Comparison of ENCODE assay signal across 20 cellular contexts in the genomic region with DNA sequence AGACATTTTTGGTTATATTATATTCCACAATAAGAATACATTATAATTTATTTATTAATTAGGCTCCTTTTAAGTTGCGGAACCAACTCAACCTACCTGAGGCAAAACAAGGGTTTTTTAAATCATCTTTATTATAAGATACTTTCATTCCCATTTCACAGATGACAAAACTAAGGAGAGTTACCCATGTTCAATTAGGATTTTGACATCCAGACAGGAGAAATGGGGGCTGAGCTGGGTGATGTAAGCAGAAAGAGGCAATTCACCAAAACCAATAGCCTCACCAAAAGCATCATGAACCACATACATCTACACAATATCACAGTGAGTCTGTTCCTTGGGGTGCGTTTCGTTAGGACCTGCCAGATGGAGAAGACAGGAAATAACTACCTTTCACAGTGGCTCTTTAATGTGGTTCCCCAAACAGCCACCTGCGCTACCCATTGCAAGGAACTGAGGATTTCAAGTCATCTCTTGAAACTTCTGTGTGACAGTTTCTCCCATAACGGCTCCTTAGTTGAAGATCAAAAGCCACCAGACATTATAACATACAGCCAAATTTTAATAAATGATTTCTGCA.
DNase-seq lines count a peak whose midpoint lies in the region; ATAC-seq, FAIRE-seq and TF ChIP-seq lines count a peak whose summit lies in the region.
"Had no signal": no experiment of that assay in that cellular context is flagged by ENCODE, and none has a peak within 500 bp of the region (broad histone marks: within the 10 kb centered on the region; RNA-seq: fewer than 3 reads in every experiment).

No MANE protein-coding gene starts in this region.

- TF ChIP-seq POLR2A in GM12878 (IDR thresholded peaks at IDR 0.05; ENCODE audit: low read depth, low read length) = no peak

- no peak overlapping the region for H3K4me2 ChIP-seq in GM12878 (ENCODE audit: control insufficient read depth, insufficient read depth)

- no peak overlapping the region for H3K27ac ChIP-seq in GM12878 (ENCODE audit: control insufficient read depth, insufficient read depth)
- H3K27ac ChIP-seq: Peyer's patch, psoas muscle, vagina had no signal

- CTCF ChIA-PET in activated CD8-positive, alpha-beta memory T cell treated with anti-CD3 and anti-CD28 coated beads, Interleukin-2, amount 10 ng/mL, durations not matched to agents 7 days and 5 days (lab: Charles Lee) = no interaction called here
- CTCF ChIA-PET in activated CD4-positive, alpha-beta T cell treated with anti-CD3 and anti-CD28 coated beads, Interleukin-2, amount 10 ng/mL, durations not matched to agents 7 days and 5 days (lab: Charles Lee) = interaction anchor here (0.8 kb wide), 1 partner anchor 250 kb away, joined by 3 read pairs; no protein-coding TSS in a partner anchor
- CTCF ChIA-PET in GM12878 (lab: Yijun Ruan, JAX) = no interaction called here

- H3K27me3 Mint-ChIP-seq in activated CD8-positive, alpha-beta memory T cell treated with anti-CD3 and anti-CD28 coated beads, Interleukin-2, amount 10 ng/mL, durations not matched to agents 7 days and 5 days = peaks cover 25% of the 10 kb centered on the region
- no peaks in the 10 kb centered on the region for H3K27me3 Mint-ChIP-seq in activated CD4-positive, alpha-beta T cell treated with anti-CD3 and anti-CD28 coated beads, Interleukin-2, amount 10 ng/mL, durations not matched to agents 7 days and 5 days

- SMC1A ChIA-PET in GM12878 (lab: Charles Lee; ENCODE audit: uncharacterized antibody, unreplicated experiment) = interaction anchor here (1.8 kb wide), 1 partner anchor 16 kb away, joined by 4 read pairs; no protein-coding TSS in a partner anchor

- 21% methylated on average over 5 of the region's 5 CpGs for WGBS in GM12878 (ENCODE audit: insufficient coverage, insufficient replicate concordance, low lambda C conversion rate, missing lambda C conversion rate)

- H3K4me3 ChIP-seq in Jurkat, Clone E6-1 (ENCODE audit: low read length) = peak overlapping the region; percentile 20
- H3K4me3 ChIP-seq in GM12878 = no peak overlapping the region
- H3K4me3 ChIP-seq: Peyer's patch, psoas muscle, spleen, vagina had no signal

- no peaks in the 10 kb centered on the region for H3K4me1 ChIP-seq in GM12878 (ENCODE audit: control insufficient read depth, insufficient read depth, low read length)
- H3K4me1 ChIP-seq: Peyer's patch, psoas muscle, vagina had no signal

- in situ Hi-C loops in GM12878 (cut with MboI) = no loop called here

- H3K36me3 Mint-ChIP-seq in activated CD8-positive, alpha-beta memory T cell treated with anti-CD3 and anti-CD28 coated beads, Interleukin-2, amount 10 ng/mL, durations not matched to agents 7 days and 5 days = no peaks in the 10 kb centered on the region
- H3K36me3 Mint-ChIP-seq in activated CD4-positive, alpha-beta T cell treated with anti-CD3 and anti-CD28 coated beads, Interleukin-2, amount 10 ng/mL, durations not matched to agents 7 days and 5 days (ENCODE audit: low read depth) = peaks cover 3% of the 10 kb centered on the region
- H3K36me3 Mint-ChIP-seq: natural killer cell treated with Interleukin-12 subunit alpha and Interleukin-12 subunit beta and Interleukin-15 and Interleukin-18, amount 100 ng/mL, for 72 hours had no signal

- no peak for TF ChIP-seq RAD21 in GM12878 (IDR thresholded peaks at IDR 0.05; ENCODE audit: insufficient read depth, low read depth, low read length)

- H3K9me3 Mint-ChIP-seq in activated CD8-positive, alpha-beta memory T cell treated with anti-CD3 and anti-CD28 coated beads, Interleukin-2, amount 10 ng/mL, durations not matched to agents 7 days and 5 days (ENCODE audit: low read depth) = no peaks in the 10 kb centered on the region
- H3K9me3 Mint-ChIP-seq in activated CD4-positive, alpha-beta T cell treated with anti-CD3 and anti-CD28 coated beads, Interleukin-2, amount 10 ng/mL, durations not matched to agents 7 days and 5 days = no peaks in the 10 kb centered on the region
- H3K9me3 Mint-ChIP-seq: natural killer cell treated with Interleukin-12 subunit alpha and Interleukin-12 subunit beta and Interleukin-15 and Interleukin-18, amount 100 ng/mL, for 72 hours had no signal

- H3K27me3 ChIP-seq in GM12878 (replicated peaks in 1 of 2; ENCODE audit: control insufficient read depth in 2 of 2, insufficient read depth in 2 of 2, low read length in 1 of 2) = no peaks in the 10 kb centered on the region
- H3K27me3 ChIP-seq: Peyer's patch, vagina had no signal

- intact Hi-C loops in GM12878 (cut with micrococcal nuclease; ENCODE audit: unreplicated experiment) = no loop called here

- no peaks in the 10 kb centered on the region for H3K79me2 ChIP-seq in GM12878 (ENCODE audit: control insufficient read depth, insufficient read depth, low read length)

- peaks cover 34% of the 10 kb centered on the region for H3K4me1 Mint-ChIP-seq in activated CD8-positive, alpha-beta memory T cell treated with anti-CD3 and anti-CD28 coated beads, Interleukin-2, amount 10 ng/mL, durations not matched to agents 7 days and 5 days
- H3K4me1 Mint-ChIP-seq in activated CD4-positive, alpha-beta T cell treated with anti-CD3 and anti-CD28 coated beads, Interleukin-2, amount 10 ng/mL, durations not matched to agents 7 days and 5 days = peaks cover 79% of the 10 kb centered on the region

- peak; percentile 20 for ATAC-seq in activated CD8-positive, alpha-beta memory T cell treated with anti-CD3 and anti-CD28 coated beads, Interleukin-2, amount 10 ng/mL, durations not matched to agents 7 days and 5 days
- ATAC-seq in GM12878 = no peak
- ATAC-seq: natural killer cell treated with Interleukin-12 subunit alpha and Interleukin-12 subunit beta and Interleukin-15 and Interleukin-18, amount 100 ng/mL, for 72 hours; psoas muscle had no signal

- H4K20me1 ChIP-seq in GM12878 (ENCODE audit: control insufficient read depth, insufficient read depth) = no peaks in the 10 kb centered on the region

- H3K36me3 ChIP-seq in GM12878 (ENCODE audit: control insufficient read depth in 2 of 2, insufficient read depth in 2 of 2, low read length in 1 of 2) = no peaks in the 10 kb centered on the region
- H3K36me3 ChIP-seq: Peyer's patch, spleen, vagina had no signal

- DNase-seq in activated CD8-positive, alpha-beta memory T cell treated with anti-CD3 and anti-CD28 coated beads, Interleukin-2, amount 10 ng/mL, durations not matched to agents 7 days and 5 days = peak; percentile 45
- no peak for DNase-seq in activated CD8-positive, alpha-beta memory T cell treated with anti-CD3 and anti-CD28 coated beads, Interleukin-2, amount 50 U/mL, for 48 hours
- DNase-seq in Jurkat, Clone E6-1 (ENCODE audit: low read depth, low spot score) = peak; percentile 100
- peak; percentile 84 for DNase-seq in activated CD4-positive, alpha-beta T cell treated with anti-CD3 and anti-CD28 coated beads, Interleukin-2, amount 10 ng/mL, durations not matched to agents 7 days and 5 days
- DNase-seq in GM12878 (ENCODE audit: low read depth, low spot score) = no peak
- DNase-seq in NCI-H2196 treated with DMSO at 0.1 percent for 48 hours (lab: John Stamatoyannopoulos, UW; ENCODE audit: unreplicated experiment) = no peak
- DNase-seq in glomerular visceral epithelial cell (ENCODE audit: extremely low spot score) = no peak
- DNase-seq in NK-92 (lab: John Stamatoyannopoulos, UW; ENCODE audit: unreplicated experiment) = no peak
- DNase-seq: head of caudate nucleus, IMR-90, NCI-H1048, NCI-H2107, NCI-H774, psoas muscle, spleen had no signal

- H3K27ac Mint-ChIP-seq in activated CD8-positive, alpha-beta memory T cell treated with anti-CD3 and anti-CD28 coated beads, Interleukin-2, amount 10 ng/mL, durations not matched to agents 7 days and 5 days = no peak overlapping the region
- peak overlapping the region; percentile 84 for H3K27ac Mint-ChIP-seq in activated CD4-positive, alpha-beta T cell treated with anti-CD3 and anti-CD28 coated beads, Interleukin-2, amount 10 ng/mL, durations not matched to agents 7 days and 5 days
- H3K27ac Mint-ChIP-seq: natural killer cell treated with Interleukin-12 subunit alpha and Interleukin-12 subunit beta and Interleukin-15 and Interleukin-18, amount 100 ng/mL, for 72 hours had no signal

- FAIRE-seq in GM12878 (lab: Jason Lieb, UNC) = no peak
- FAIRE-seq: A204.1, bronchial epithelial cell had no signal

- no peak for TF ChIP-seq CTCF in GM12878 (IDR thresholded peaks at IDR 0.05 in 2 of 3, conservative IDR thresholded peaks at IDR 0.05 in 1 of 3; ENCODE audit: control insufficient read depth in 2 of 3, extremely low read depth in 1 of 3, insufficient read depth in 1 of 3, low read depth in 3 of 3, low read length in 3 of 3)

- RAD21 ChIA-PET in GM12878 (lab: Charles Lee; ENCODE audit: unreplicated experiment) = no interaction called here

- POLR2A ChIA-PET in activated CD4-positive, alpha-beta T cell treated with anti-CD3 and anti-CD28 coated beads, Interleukin-2, amount 10 ng/mL, durations not matched to agents 7 days and 5 days (lab: Charles Lee) = no interaction called here
- POLR2A ChIA-PET in GM12878 (lab: Charles Lee) = no interaction called here

- no peaks in the 10 kb centered on the region for H3K9me3 ChIP-seq in GM12878 (replicated peaks; ENCODE audit: control insufficient read depth, insufficient read depth, low read length)
- H3K9me3 ChIP-seq: Peyer's patch, psoas muscle, spleen, vagina had no signal

- no peak overlapping the region for H3K4me3 Mint-ChIP-seq in activated CD8-positive, alpha-beta memory T cell treated with anti-CD3 and anti-CD28 coated beads, Interleukin-2, amount 10 ng/mL, durations not matched to agents 7 days and 5 days
- peak overlapping the region; percentile 29 for H3K4me3 Mint-ChIP-seq in activated CD4-positive, alpha-beta T cell treated with anti-CD3 and anti-CD28 coated beads, Interleukin-2, amount 10 ng/mL, durations not matched to agents 7 days and 5 days
- H3K4me3 Mint-ChIP-seq: natural killer cell treated with Interleukin-12 subunit alpha and Interleukin-12 subunit beta and Interleukin-15 and Interleukin-18, amount 100 ng/mL, for 72 hours had no signal

- no peak for TF ChIP-seq EP300 in GM12878 (IDR thresholded peaks at IDR 0.05; ENCODE audit: borderline replicate concordance in 1 of 2, control insufficient read depth in 1 of 2, low read depth in 2 of 2, low read length in 2 of 2)

- H3K9ac ChIP-seq in GM12878 (ENCODE audit: control insufficient read depth, insufficient read depth, low read length) = no peak overlapping the region

- H2AFZ ChIP-seq in GM12878 (ENCODE audit: control insufficient read depth, low read depth, low read length) = no peak overlapping the region

- no TSS peak for BruUV-seq in GM12878 (replicated peaks; lab: Mats Ljungman, UMichigan)

TF ChIP-seq in GM12878, 131 proteins besides CTCF, POLR2A, EP300 and RAD21:
- TF ChIP-seq NFIC (IDR thresholded peaks at IDR 0.05; ENCODE audit: low read depth, low read length) (0 out of 2 replicates have a peak, but pooled peaks have one; percentile 27), TCF7 (IDR thresholded peaks at IDR 0.05; ENCODE audit: borderline replicate concordance) (0 out of 2 replicates have a peak, but pooled peaks have one; percentile 45), RUNX3 (IDR thresholded peaks at IDR 0.05; ENCODE audit: low read length) (peak; percentile 53), JUND (IDR thresholded peaks at IDR 0.05; ENCODE audit: low read depth, low read length) (no peak)
TF ChIP-seq in GM12878: peak in this region for 3.

Comparison
In these comparisons a context has a peak if more than half of its experiments do, and no peak if none do; other contexts are left out.
1. DNase-seq: peak in activated CD8-positive, alpha-beta memory T cell treated with anti-CD3 and anti-CD28 coated beads, Interleukin-2, amount 10 ng/mL, durations not matched to agents 7 days and 5 days (single experiment), Jurkat, Clone E6-1 (single experiment) and activated CD4-positive, alpha-beta T cell treated with anti-CD3 and anti-CD28 coated beads, Interleukin-2, amount 10 ng/mL, durations not matched to agents 7 days and 5 days (single experiment); none in activated CD8-positive, alpha-beta memory T cell treated with anti-CD3 and anti-CD28 coated beads, Interleukin-2, amount 50 U/mL, for 48 hours (single experiment), GM12878 (single experiment), NCI-H2196 treated with DMSO at 0.1 percent for 48 hours (single experiment), glomerular visceral epithelial cell (single experiment) and NK-92 (single experiment).